Comparison of ENCODE assay signal across 8 cellular contexts in the genomic region with DNA sequence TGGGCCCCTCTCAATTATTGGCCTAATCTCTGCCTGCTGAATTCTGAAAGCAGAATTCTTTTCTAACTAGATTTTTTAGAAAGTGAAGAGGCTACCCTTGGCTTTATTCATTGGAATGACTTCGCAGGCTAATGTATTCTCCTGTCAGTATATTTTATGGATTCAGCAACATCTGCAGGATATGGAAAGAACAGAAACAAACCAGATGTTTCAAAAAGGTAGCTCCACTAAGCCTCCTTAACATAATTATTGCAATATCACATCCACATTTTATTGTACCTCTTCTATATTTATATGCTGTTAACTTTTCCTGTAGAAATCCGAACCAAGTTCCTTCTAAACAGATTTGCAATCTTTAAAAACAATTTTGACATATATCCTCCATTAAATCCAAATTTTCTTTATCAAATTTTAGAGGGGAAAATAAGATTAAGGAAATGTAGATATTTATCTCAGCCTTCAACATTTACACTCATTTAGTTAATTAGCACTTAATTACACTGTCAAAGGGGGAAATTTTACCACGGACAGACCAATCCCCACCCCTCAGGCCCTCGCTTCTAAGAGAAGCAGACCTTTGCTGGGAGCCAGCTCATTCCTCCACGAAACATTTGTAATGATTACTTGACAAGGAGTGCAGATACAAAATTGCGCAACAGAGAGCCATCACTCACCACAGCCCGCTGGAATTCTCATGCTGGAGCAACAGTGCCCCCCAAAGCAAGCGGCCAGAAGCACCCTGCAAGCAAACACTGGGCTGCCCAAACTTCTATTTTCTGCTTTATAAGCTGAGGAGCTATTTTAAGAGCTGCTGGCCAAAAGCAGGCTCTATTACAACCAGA.
DNase-seq lines count a peak whose midpoint lies in the region; ATAC-seq and TF ChIP-seq lines count a peak whose summit lies in the region.

No MANE protein-coding gene starts in this region.

- H3K36me3 Mint-ChIP-seq in neural crest cell (ENCODE audit: low read depth) = peaks cover 6% of the 10 kb centered on the region

- H3K4me3 ChIP-seq in fibroblast of villous mesenchyme (ENCODE audit: low read depth, low read length) = no peak overlapping the region

- peak; percentile 70 for DNase-seq in ELF-1 (ENCODE audit: low read depth, low spot score)
- peak; percentile 28 for DNase-seq in HuH-7 (ENCODE audit: low spot score)
- peak; percentile 83 for DNase-seq in SW480 (ENCODE audit: low spot score)
- DNase-seq in fibroblast of villous mesenchyme (ENCODE audit: low read depth) = peak; percentile 96
- peak; percentile 62 for DNase-seq in neural crest cell (ENCODE audit: low read depth, low spot score)
- no peak for DNase-seq in T-helper 9 cell

- H3K9me3 Mint-ChIP-seq in neural crest cell = peaks cover 6% of the 10 kb centered on the region

- H3K27me3 Mint-ChIP-seq in neural crest cell (ENCODE audit: low read depth) = no peaks in the 10 kb centered on the region

- TF ChIP-seq CTCF in fibroblast of villous mesenchyme (IDR thresholded peaks at IDR 0.05; ENCODE audit: insufficient read depth, low read depth, low read length) (peak; percentile 87), neural crest cell (conservative IDR thresholded peaks at IDR 0.05) (peak; percentile 78)

- peaks cover 28% of the 10 kb centered on the region for H3K4me1 Mint-ChIP-seq in neural crest cell

- ATAC-seq in GM21717 (IDR thresholded peaks at IDR 0.05; ENCODE audit: unreplicated experiment) (no peak), HG02623 (IDR thresholded peaks at IDR 0.05; ENCODE audit: unreplicated experiment) (no peak)

- peak overlapping the region; percentile 73 for H3K27ac Mint-ChIP-seq in neural crest cell (ENCODE audit: unreplicated experiment)

- H3K4me3 Mint-ChIP-seq in neural crest cell = peak overlapping the region; percentile 35
